Comparison of ENCODE assay signal across 15 cellular contexts in the genomic region with DNA sequence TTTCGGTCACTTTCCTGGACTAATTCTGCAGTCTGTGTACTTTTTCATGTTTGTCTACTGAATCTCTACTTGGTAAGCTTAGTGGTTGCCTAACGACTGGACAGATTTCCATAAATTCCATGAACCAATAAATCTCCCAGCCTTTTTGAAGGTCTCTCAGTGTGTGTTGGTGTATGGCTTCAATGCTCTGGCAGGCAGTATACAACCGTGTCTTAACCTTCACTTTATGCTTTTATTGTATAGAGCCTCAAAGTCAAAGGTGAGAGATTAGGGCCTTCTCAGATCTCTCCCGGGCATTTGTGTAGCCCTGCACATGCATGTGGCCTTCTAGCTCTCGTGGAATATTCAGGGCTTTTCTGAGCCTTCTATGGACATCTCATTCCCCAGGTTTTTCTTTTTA. TPM values are rescaled to one million over a fixed set of nuclear protein-coding genes. Genes with fewer than 3 reads are reported as not detected.
DNase-seq lines count a peak whose midpoint lies in the region; ATAC-seq and TF ChIP-seq lines count a peak whose summit lies in the region.
"Had no signal": no experiment of that assay in that cellular context is flagged by ENCODE, and none has a peak within 500 bp of the region (broad histone marks: within the 10 kb centered on the region; RNA-seq: fewer than 3 reads in every experiment).

No MANE protein-coding gene starts in this region.

- H3K79me2 ChIP-seq in Karpas-422 (ENCODE audit: low read length) (no peaks in the 10 kb centered on the region), hepatocyte (no peaks in the 10 kb centered on the region)

- H3K36me3 ChIP-seq in Karpas-422 (ENCODE audit: insufficient read depth, low read length) (no peaks in the 10 kb centered on the region), hepatocyte (replicated peaks; ENCODE audit: insufficient read depth, low read depth) (no peaks in the 10 kb centered on the region)

- no peak for TF ChIP-seq CTCF in hepatocyte (IDR thresholded peaks at IDR 0.05; ENCODE audit: poor library complexity)

- H3K4me1 ChIP-seq in Karpas-422 (ENCODE audit: low read length) (no peaks in the 10 kb centered on the region), hepatocyte (ENCODE audit: insufficient read depth) (peaks cover 5% of the 10 kb centered on the region)

- WGBS in hepatocyte (ENCODE audit: low lambda C conversion rate, missing lambda C conversion rate), result 59% methylated on average over 5 of the region's 5 CpGs

- H3K4me3 Mint-ChIP-seq in activated T-cell treated with anti-CD3 and anti-CD28 coated beads, Interleukin-2, amount 50 U/mL, for 72 hours, result no peak overlapping the region
- H3K4me3 Mint-ChIP-seq: CD4-positive, alpha-beta memory T cell; GM23338; H9 had no signal

- no peak overlapping the region for H3K4me3 ChIP-seq in Karpas-422 (ENCODE audit: low read length)
- H3K4me3 ChIP-seq in hepatocyte, result no peak overlapping the region
- H3K4me3 ChIP-seq: GM12878, GM23338 had no signal

- no peaks in the 10 kb centered on the region for H3K27me3 ChIP-seq in Karpas-422 (ENCODE audit: low read length)
- no peaks in the 10 kb centered on the region for H3K27me3 ChIP-seq in hepatocyte

- no peak overlapping the region for H3K27ac ChIP-seq in Karpas-422 (ENCODE audit: low read length)
- peak overlapping the region; percentile 54 for H3K27ac ChIP-seq in hepatocyte

- H3K27ac Mint-ChIP-seq in activated T-cell treated with anti-CD3 and anti-CD28 coated beads, Interleukin-2, amount 50 U/mL, for 72 hours, result peak overlapping the region; percentile 28
- H3K27ac Mint-ChIP-seq: CD4-positive, alpha-beta memory T cell; GM23338; H9 had no signal

- DNase-seq in activated T-cell treated with anti-CD3 and anti-CD28 coated beads, Interleukin-2, amount 50 U/mL, for 72 hours, result no peak
- no peak for DNase-seq in activated T-cell treated with anti-CD3 and anti-CD28 coated beads, Interleukin-2, amount 50 U/mL, for 48 hours
- DNase-seq in Karpas-422, result peak; percentile 31
- DNase-seq in hepatocyte (ENCODE audit: low spot score), result peak; percentile 32
- no peak for DNase-seq in retina
- DNase-seq: C1 segment of cervical spinal cord; CD4-positive, alpha-beta memory T cell; DMS153; EL; GDM1; H9 had no signal

- no peak overlapping the region for H2AFZ ChIP-seq in Karpas-422 (ENCODE audit: low read length)
- H2AFZ ChIP-seq in hepatocyte, result no peak overlapping the region
- H2AFZ ChIP-seq: GM23338 had no signal

- no peaks in the 10 kb centered on the region for H3K9me2 ChIP-seq in Karpas-422 (replicated peaks; ENCODE audit: insufficient read depth, low read length)
- no peaks in the 10 kb centered on the region for H3K9me2 ChIP-seq in hepatocyte (replicated peaks; ENCODE audit: insufficient read depth)

- H3K4me2 ChIP-seq in Karpas-422 (ENCODE audit: low read depth, low read length, poor library complexity, severe bottlenecking) (no peak overlapping the region), hepatocyte (no peak overlapping the region)
- H3K4me2 ChIP-seq: GM23338 had no signal

- ATAC-seq in activated T-cell treated with anti-CD3 and anti-CD28 coated beads, Interleukin-2, amount 50 U/mL, for 72 hours (replicated peaks in 1 of 2), result no peak
- ATAC-seq in GM18868 (IDR thresholded peaks at IDR 0.05; ENCODE audit: unreplicated experiment), result no peak
- ATAC-seq: GM12878, GM23338, HCT116 had no signal

- H3K9me3 ChIP-seq in Karpas-422 (ENCODE audit: low read length) (no peaks in the 10 kb centered on the region), hepatocyte (ENCODE audit: low read depth) (no peaks in the 10 kb centered on the region)

- H4K20me1 ChIP-seq in Karpas-422 (ENCODE audit: insufficient read depth, low read depth, low read length) (no peaks in the 10 kb centered on the region), hepatocyte (ENCODE audit: insufficient read depth, poor library complexity, severe bottlenecking) (no peaks in the 10 kb centered on the region)

- no peaks in the 10 kb centered on the region for H3K4me1 Mint-ChIP-seq in activated T-cell treated with anti-CD3 and anti-CD28 coated beads, Interleukin-2, amount 50 U/mL, for 72 hours (ENCODE audit: low read depth)
- H3K4me1 Mint-ChIP-seq: CD4-positive, alpha-beta memory T cell; GM23338 had no signal

- no peaks in the 10 kb centered on the region for H3K27me3 Mint-ChIP-seq in activated T-cell treated with anti-CD3 and anti-CD28 coated beads, Interleukin-2, amount 50 U/mL, for 72 hours (ENCODE audit: low read depth)
- H3K27me3 Mint-ChIP-seq: CD4-positive, alpha-beta memory T cell had no signal

- H3K9ac ChIP-seq in Karpas-422 (ENCODE audit: low read length), result no peak overlapping the region

- no peaks in the 10 kb centered on the region for H3K9me3 Mint-ChIP-seq in activated T-cell treated with anti-CD3 and anti-CD28 coated beads, Interleukin-2, amount 50 U/mL, for 72 hours
- H3K9me3 Mint-ChIP-seq: GM23338, H9 had no signal

- H3K36me3 Mint-ChIP-seq in activated T-cell treated with anti-CD3 and anti-CD28 coated beads, Interleukin-2, amount 50 U/mL, for 72 hours (ENCODE audit: insufficient read depth in 2 of 2), result no peaks in the 10 kb centered on the region
- H3K36me3 Mint-ChIP-seq: CD4-positive, alpha-beta memory T cell had no signal

RNA-seq across cellular contexts. Expression of a gene that starts 14.3 kb away (rescaled TPM):
- total RNA-seq in activated T-cell treated with anti-CD3 and anti-CD28 coated beads, Interleukin-2, amount 50 U/mL, for 72 hours, result 10 to 100 TPM; 84.1 to 86.9 TPM
- total RNA-seq in Karpas-422 (2014; rRNA removed; shearing (Covaris generic); ENCODE audit: low replicate concordance), result 28.7 and 40.0 TPM in 2 replicates
- 22.6 and 34.4 TPM in 2 replicates for total RNA-seq in hepatocyte
- 22.5 and 22.6 TPM in 2 replicates for polyA plus RNA-seq in hepatocyte

Comparison
In these comparisons a context has a peak if more than half of its experiments do, and no peak if none do; other contexts are left out.
1. DNase-seq: peak in Karpas-422 (single experiment) and hepatocyte (single experiment); none in activated T-cell treated with anti-CD3 and anti-CD28 coated beads, Interleukin-2, amount 50 U/mL, for 72 hours (0 of 2), activated T-cell treated with anti-CD3 and anti-CD28 coated beads, Interleukin-2, amount 50 U/mL, for 48 hours (0 of 2) and retina (single experiment).